9 cellular contexts compared by ENCODE assay signal in the genomic region with DNA sequence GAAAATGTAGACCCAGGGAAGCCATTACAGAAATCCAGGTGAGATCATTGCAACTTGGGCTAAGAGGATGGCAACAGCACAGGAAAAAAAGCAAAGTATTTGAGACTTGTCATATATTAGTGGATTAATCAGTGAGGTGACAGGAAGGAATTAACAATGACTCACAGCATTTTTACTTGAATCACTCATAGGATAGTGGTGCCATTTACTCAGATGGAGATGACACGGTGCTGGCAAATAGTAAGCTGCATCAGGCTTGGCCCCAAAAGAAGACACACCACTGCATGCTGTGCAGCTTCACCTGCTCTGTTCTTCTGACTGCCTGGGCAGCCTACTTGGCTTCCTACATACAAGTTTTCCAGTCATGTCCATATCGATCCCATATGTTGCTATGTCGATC.
A peak's percentile ranks its signal among the peaks of the same experiment; 100 is the strongest.
DNase-seq lines count a peak whose midpoint lies in the region; ATAC-seq, FAIRE-seq and TF ChIP-seq lines count a peak whose summit lies in the region.
"Had no signal": no experiment of that assay in that cellular context is flagged by ENCODE, and none has a peak within 500 bp of the region (broad histone marks: within the 10 kb centered on the region; RNA-seq: fewer than 3 reads in every experiment).

No MANE protein-coding gene starts in this region.

- DNase-seq in A673 (ENCODE audit: low spot score): peak; percentile 83
- no peak for DNase-seq in RWPE2 (ENCODE audit: low spot score)
- DNase-seq in upper lobe of right lung: no peak
- no peak for DNase-seq in tibial artery
- no peak for DNase-seq in NCI-H1417 (lab: John Stamatoyannopoulos, UW)
- DNase-seq in hippocampal formation (lab: John Stamatoyannopoulos, UW): no peak

- H3K27ac ChIP-seq in A673 (ENCODE audit: low read depth, low read length, poor library complexity, severe bottlenecking): no peak overlapping the region
- H3K27ac ChIP-seq in RWPE2 (ENCODE audit: poor library complexity, severe bottlenecking): no peak overlapping the region
- H3K27ac ChIP-seq in upper lobe of right lung: no peak overlapping the region
- H3K27ac ChIP-seq in tibial artery: no peak overlapping the region
- H3K27ac ChIP-seq: adrenal gland had no signal

- CTCF ChIA-PET in A673 (lab: Charles Lee): no interaction called here

- no peak for TF ChIP-seq CTCF in A673 (conservative IDR thresholded peaks at IDR 0.05; ENCODE audit: low read depth, low read length)
- no peak for TF ChIP-seq CTCF in RWPE2 (IDR thresholded peaks at IDR 0.05; ENCODE audit: poor library complexity, severe bottlenecking)
- TF ChIP-seq CTCF in upper lobe of right lung (IDR thresholded peaks at IDR 0.05): no peak
- no peak for TF ChIP-seq CTCF in tibial artery (IDR thresholded peaks at IDR 0.05)

- H3K4me1 ChIP-seq in A673 (ENCODE audit: insufficient read depth, low read length, poor library complexity, severe bottlenecking) (peaks cover 30% of the 10 kb centered on the region), RWPE2 (ENCODE audit: insufficient read depth, poor library complexity, severe bottlenecking) (peaks cover 24% of the 10 kb centered on the region), upper lobe of right lung (peaks cover 15% of the 10 kb centered on the region), tibial artery (peaks cover 0 to 27% (median 13%) of the 10 kb centered on the region in 4 donors)

- ATAC-seq in GM18909 (IDR thresholded peaks at IDR 0.05; ENCODE audit: poor library complexity, unreplicated experiment) (peak; percentile 52), RWPE2 (ENCODE audit: low read depth) (peak; percentile 61; the same call in 2 of the 3 replicates), upper lobe of right lung (no peak)

- POLR2A ChIA-PET in A673 (lab: Charles Lee; ENCODE audit: low non-redundant PET): no interaction called here

- H3K9me3 ChIP-seq in A673 (ENCODE audit: low read depth, low read length, poor library complexity, severe bottlenecking): no peaks in the 10 kb centered on the region
- no peaks in the 10 kb centered on the region for H3K9me3 ChIP-seq in RWPE2 (ENCODE audit: severe bottlenecking)
- H3K9me3 ChIP-seq in upper lobe of right lung: no peaks in the 10 kb centered on the region
- no peaks in the 10 kb centered on the region for H3K9me3 ChIP-seq in tibial artery
- H3K9me3 ChIP-seq: adrenal gland had no signal

- FAIRE-seq in islet of Langerhans (lab: Jason Lieb, UNC): peak; percentile 58

- H3K36me3 ChIP-seq in A673 (ENCODE audit: insufficient read depth, low read length, poor library complexity, severe bottlenecking) (no peaks in the 10 kb centered on the region), RWPE2 (ENCODE audit: low read depth) (0 out of 2 replicates have a peak, but pooled peaks cover 14% of the 10 kb centered on the region), upper lobe of right lung (no peaks in the 10 kb centered on the region), tibial artery (no peaks in the 10 kb centered on the region)
- H3K36me3 ChIP-seq: adrenal gland had no signal

- BruUV-seq in A673 (replicated peaks; lab: Mats Ljungman, UMichigan): no TSS peak

- no peaks in the 10 kb centered on the region for H3K27me3 ChIP-seq in A673 (replicated peaks; ENCODE audit: insufficient read depth, low read depth, low read length, poor library complexity)
- no peaks in the 10 kb centered on the region for H3K27me3 ChIP-seq in RWPE2 (ENCODE audit: insufficient read depth, poor library complexity, severe bottlenecking)
- H3K27me3 ChIP-seq in upper lobe of right lung: no peaks in the 10 kb centered on the region
- H3K27me3 ChIP-seq in tibial artery: no peaks in the 10 kb centered on the region
- H3K27me3 ChIP-seq: adrenal gland had no signal

- no peak overlapping the region for H3K4me3 ChIP-seq in A673 (ENCODE audit: low read depth, low read length, poor library complexity, severe bottlenecking)
- H3K4me3 ChIP-seq in RWPE2 (ENCODE audit: severe bottlenecking): no peak overlapping the region
- H3K4me3 ChIP-seq in upper lobe of right lung: no peak overlapping the region
- no peak overlapping the region for H3K4me3 ChIP-seq in tibial artery
- H3K4me3 ChIP-seq: adrenal gland had no signal

- intact Hi-C loops in A673 (cut with micrococcal nuclease; ENCODE audit: unreplicated experiment): no loop called here
- intact Hi-C loops in upper lobe of right lung (cut with DNase I): no loop called here
- intact Hi-C loops in tibial artery (cut with DNase I; ENCODE audit: low total_unique reads): no loop called here
